In genomic region chr22:42269407-42270177, GRCh38 we compare ENCODE assay signal across 1 cellular context.
A peak's percentile ranks its signal among the peaks of the same experiment; 100 is the strongest.
TF ChIP-seq lines count a peak whose summit lies in the region.

No MANE protein-coding gene starts in this region.

TF ChIP-seq in HepG2, 621 proteins besides CTCF, POLR2A, EP300 and RAD21 (continued from another document and continues in another):
- TF ChIP-seq ZNF687 (CRISPR knock-in tag; IDR thresholded peaks at IDR 0.05) (peak; percentile 95), HNRNPUL1 (IDR thresholded peaks at IDR 0.05; ENCODE audit: low read depth, low read length) (no peak), SMYD3 (CRISPR knock-in tag; IDR thresholded peaks at IDR 0.05) (no peak), MEIS1 (CRISPR knock-in tag; IDR thresholded peaks at IDR 0.05; ENCODE audit: borderline replicate concordance) (no peak; the same call in 1 of the 2 replicates), MAFK (conservative IDR thresholded peaks at IDR 0.05 in 1 of 2, IDR thresholded peaks at IDR 0.05 in 1 of 2; ENCODE audit: low read length in 2 of 2) (no peak), DPF2 (CRISPR knock-in tag; IDR thresholded peaks at IDR 0.05; ENCODE audit: borderline replicate concordance, low read depth) (no peak), ZNF354B (CRISPR knock-in tag; IDR thresholded peaks at IDR 0.05) (no peak), PPARG (CRISPR knock-in tag; conservative IDR thresholded peaks at IDR 0.05) (no peak), FOXO1 (CRISPR knock-in tag; IDR thresholded peaks at IDR 0.05) (peak; percentile 58), ZIK1 (CRISPR knock-in tag; IDR thresholded peaks at IDR 0.05; ENCODE audit: borderline replicate concordance, low read depth) (no peak), MIER3 (CRISPR knock-in tag; IDR thresholded peaks at IDR 0.05; ENCODE audit: borderline replicate concordance) (no peak), TAF15 (IDR thresholded peaks at IDR 0.05; ENCODE audit: low read depth, low read length, poor library complexity, severe bottlenecking) (peak; percentile 88), RARG (CRISPR knock-in tag; IDR thresholded peaks at IDR 0.05; ENCODE audit: low read depth) (no peak), ZBED4 (CRISPR knock-in tag; IDR thresholded peaks at IDR 0.05; ENCODE audit: borderline replicate concordance) (no peak; the same call in 1 of the 2 replicates), NFE2L1 (CRISPR knock-in tag; IDR thresholded peaks at IDR 0.05; ENCODE audit: borderline replicate concordance) (no peak), ZBTB7A (CRISPR knock-in tag; IDR thresholded peaks at IDR 0.05) (no peak), LCORL (IDR thresholded peaks at IDR 0.05) (no peak), LCORL (CRISPR knock-in tag; IDR thresholded peaks at IDR 0.05) (peak; percentile 72), TGIF2 (CRISPR knock-in tag; IDR thresholded peaks at IDR 0.05) (peak; percentile 89), ZNF441 (CRISPR knock-in tag; IDR thresholded peaks at IDR 0.05; ENCODE audit: borderline replicate concordance) (peak; percentile 69; the same call in 1 of the 2 replicates), ZBTB44 (CRISPR knock-in tag; IDR thresholded peaks at IDR 0.05) (no peak), ARNT2 (CRISPR knock-in tag; IDR thresholded peaks at IDR 0.05; ENCODE audit: low read depth) (peak; percentile 74), ARID4A (CRISPR knock-in tag; IDR thresholded peaks at IDR 0.05; ENCODE audit: borderline replicate concordance) (peak; percentile 93), SOX13 (IDR thresholded peaks at IDR 0.05) (no peak), SOX13 (CRISPR knock-in tag; conservative IDR thresholded peaks at IDR 0.05 in 1 of 2, IDR thresholded peaks at IDR 0.05 in 1 of 2) (peak in 1 of 2 experiments; percentile 8; a peak in 1 of 4 replicates), NFKB2 (CRISPR knock-in tag; IDR thresholded peaks at IDR 0.05; ENCODE audit: borderline replicate concordance) (peak; percentile 46; the same call in 1 of the 2 replicates), ZFP62 (CRISPR knock-in tag; IDR thresholded peaks at IDR 0.05) (no peak), FOXM1 (CRISPR knock-in tag; IDR thresholded peaks at IDR 0.05) (no peak), ZNF737 (CRISPR knock-in tag; IDR thresholded peaks at IDR 0.05; ENCODE audit: borderline replicate concordance) (no peak), HOXA5 (CRISPR knock-in tag; IDR thresholded peaks at IDR 0.05) (no peak), ZNF30 (CRISPR knock-in tag; IDR thresholded peaks at IDR 0.05) (no peak), ESRRA (CRISPR knock-in tag; IDR thresholded peaks at IDR 0.05; ENCODE audit: low read depth) (no peak; the same call in 1 of the 2 replicates), ZNF614 (CRISPR knock-in tag; IDR thresholded peaks at IDR 0.05; ENCODE audit: borderline replicate concordance) (peak; percentile 48; the same call in 1 of the 2 replicates), ZNF296 (CRISPR knock-in tag; conservative IDR thresholded peaks at IDR 0.05) (0 out of 2 replicates have a peak, but pooled peaks have one; percentile 29), MATR3 (CRISPR knock-in tag; IDR thresholded peaks at IDR 0.05) (no peak), NFYB (CRISPR knock-in tag; IDR thresholded peaks at IDR 0.05) (no peak), IRF1 (CRISPR knock-in tag; IDR thresholded peaks at IDR 0.05; ENCODE audit: low read depth) (no peak), AFF4 (CRISPR knock-in tag; IDR thresholded peaks at IDR 0.05) (no peak), UBTF (CRISPR knock-in tag; IDR thresholded peaks at IDR 0.05) (peak; percentile 92), ATAD3A (CRISPR knock-in tag; IDR thresholded peaks at IDR 0.05) (no peak), GATAD1 (CRISPR knock-in tag; IDR thresholded peaks at IDR 0.05) (peak; percentile 36; the same call in 1 of the 2 replicates)
